26 cellular contexts compared by ENCODE assay signal in the genomic region with DNA sequence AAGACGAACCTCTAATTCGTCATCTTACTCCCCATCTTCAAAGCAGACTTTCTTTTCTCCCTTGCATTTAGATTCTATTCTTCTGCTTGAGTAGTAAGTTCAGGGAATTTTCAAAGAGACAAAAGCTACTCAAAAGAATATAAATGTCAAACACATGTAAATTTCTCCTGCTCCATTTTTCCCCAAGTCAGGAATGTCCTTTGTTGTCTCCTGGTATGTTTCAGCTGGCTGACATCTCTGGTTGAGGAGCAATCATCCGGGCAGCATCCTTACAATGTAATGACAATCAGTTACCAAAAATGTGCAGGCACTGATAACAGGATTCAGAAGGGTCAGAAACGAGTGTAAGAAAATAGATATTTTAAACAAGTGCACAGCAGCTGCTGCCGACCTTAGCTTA. TPM values are rescaled to one million over a fixed set of nuclear protein-coding genes. Genes with fewer than 3 reads are reported as not detected.
DNase-seq lines count a peak whose midpoint lies in the region; ATAC-seq and TF ChIP-seq lines count a peak whose summit lies in the region.
"Had no signal": no experiment of that assay in that cellular context is flagged by ENCODE, and none has a peak within 500 bp of the region (broad histone marks: within the 10 kb centered on the region; RNA-seq: fewer than 3 reads in every experiment).

No MANE protein-coding gene starts in this region.

- DNase-seq in H7 (peak; percentile 22), WTC11 (ENCODE audit: low spot score) (no peak), trophoblast cell (peak; percentile 34 to 80), NCI-H2171 treated with DMSO at 0.1 percent for 48 hours (lab: John Stamatoyannopoulos, UW) (no peak), midbrain (lab: John Stamatoyannopoulos, UW) (no peak)
- DNase-seq: AML-193; CD4-positive, alpha-beta memory T cell; COR-L47; DMS79; GOT3; MM.1S; NCI-H2029; NCI-H446 treated with DMSO at 0.1 percent for 48 hours; NCI-H526; NCI-H82; NK-92 treated with Interleukin-12 subunit alpha and Interleukin-12 subunit beta, amount 100 ng/mL, for 24 hours; PC-9; SJCRH30 had no signal

- peak overlapping the region; percentile 22; the same call in 1 of the 2 replicates for H3K4me3 Mint-ChIP-seq in WTC11
- H3K4me3 Mint-ChIP-seq: CD4-positive, alpha-beta memory T cell; IgD-negative memory B cell had no signal

- H3K4me1 Mint-ChIP-seq in WTC11: peaks cover 67% of the 10 kb centered on the region
- H3K4me1 Mint-ChIP-seq: IgD-negative memory B cell had no signal

- no peak overlapping the region for H2AFZ ChIP-seq in trophoblast cell (ENCODE audit: insufficient read depth, low read length, poor library complexity)
- H2AFZ ChIP-seq: PC-9 had no signal

- no peak overlapping the region for H2BK12ac ChIP-seq in trophoblast cell (ENCODE audit: low read length)

- H4K12ac ChIP-seq in trophoblast cell (ENCODE audit: low read depth, low read length): no peak overlapping the region

- H4K8ac ChIP-seq in trophoblast cell (ENCODE audit: low read depth, low read length): no peak overlapping the region

- H3K4me1 ChIP-seq in iPS-20b (ENCODE audit: insufficient read depth, low read length) (peaks cover 55% of the 10 kb centered on the region), trophoblast cell (ENCODE audit: control insufficient read depth in 1 of 2, insufficient read depth in 2 of 2, low read length in 2 of 2) (no peaks in the 10 kb centered on the region)
- H3K4me1 ChIP-seq: BLaER1 treated with 17β-estradiol and CSF1 and Interleukin-3, amounts not matched to agents 10 nM and 100 nM; SJCRH30 had no signal

- POLR2A ChIA-PET in WTC11 (lab: Charles Lee): no interaction called here

- H3K27me3 ChIP-seq in H7 (ENCODE audit: control insufficient read depth, insufficient read depth, low read length): no peaks in the 10 kb centered on the region
- no peaks in the 10 kb centered on the region for H3K27me3 ChIP-seq in iPS-20b (ENCODE audit: insufficient read depth, low read length)
- H3K27me3 ChIP-seq in trophoblast cell (ENCODE audit: insufficient read depth, low read length): no peaks in the 10 kb centered on the region
- H3K27me3 ChIP-seq: BLaER1 treated with 17β-estradiol and CSF1 and Interleukin-3, amounts not matched to agents 10 nM and 100 nM; SJCRH30 had no signal

- peaks cover 6% of the 10 kb centered on the region; the same call in 1 of the 2 replicates for H3K27me3 Mint-ChIP-seq in WTC11 (ENCODE audit: low read depth)
- H3K27me3 Mint-ChIP-seq: IgD-negative memory B cell had no signal

- no peak overlapping the region for H2AK5ac ChIP-seq in trophoblast cell (ENCODE audit: low read length)

- ATAC-seq in WTC11 (peak; percentile 48), GM21528 (IDR thresholded peaks at IDR 0.05; ENCODE audit: low FRiP score, unreplicated experiment) (no peak)
- ATAC-seq: Right ventricle myocardium inferior, SK-N-SH treated with all-trans-retinoic acid at 6 μM for 48 hours had no signal

- peak overlapping the region; percentile 91 for H3K27ac Mint-ChIP-seq in WTC11
- H3K27ac Mint-ChIP-seq: CD4-positive, alpha-beta memory T cell; IgD-negative memory B cell had no signal

- H3K23ac ChIP-seq in trophoblast cell (ENCODE audit: low read length): no peak overlapping the region

- H3K79me2 ChIP-seq in trophoblast cell (ENCODE audit: control insufficient read depth, insufficient read depth, low read length, poor library complexity): no peaks in the 10 kb centered on the region

- H3K4me3 ChIP-seq in H7 (ENCODE audit: insufficient read depth, low read depth, low read length): no peak overlapping the region
- H3K4me3 ChIP-seq in iPS-20b (ENCODE audit: low read length): peak overlapping the region; percentile 22; the same call in 1 of the 2 replicates
- H3K4me3 ChIP-seq in trophoblast cell (ENCODE audit: low read depth, low read length): no peak overlapping the region
- H3K4me3 ChIP-seq: BLaER1 treated with 17β-estradiol and CSF1 and Interleukin-3, amounts not matched to agents 10 nM and 100 nM; PC-9; SJCRH30 had no signal

- H2BK5ac ChIP-seq in trophoblast cell (ENCODE audit: low read depth, low read length, poor library complexity): no peak overlapping the region

- H3K79me1 ChIP-seq in trophoblast cell (ENCODE audit: low read length): no peaks in the 10 kb centered on the region

- no peak overlapping the region for H3K4ac ChIP-seq in trophoblast cell (ENCODE audit: low read depth, low read length)

- no peak for TF ChIP-seq CTCF in WTC11 (IDR thresholded peaks at IDR 0.05)

- H3K9me3 ChIP-seq in iPS-20b (ENCODE audit: insufficient read depth, low read depth, low read length): peaks cover 6% of the 10 kb centered on the region; the same call in 1 of the 2 replicates
- no peaks in the 10 kb centered on the region for H3K9me3 ChIP-seq in trophoblast cell (ENCODE audit: insufficient read depth, low read depth, low read length)
- H3K9me3 ChIP-seq: SJCRH30 had no signal

- CTCF ChIA-PET in WTC11 (lab: Charles Lee): interaction anchor here (0.7 kb wide), 1 partner anchor 329 kb away, joined by 3 read pairs; no protein-coding TSS in a partner anchor

- no CpG with 5 or more reads among the region's 5 CpGs for WGBS in trophoblast cell (ENCODE audit: extremely low coverage, insufficient coverage, insufficient read length)

- peak overlapping the region; percentile 68; the same call in 1 of the 2 replicates for H3K9ac ChIP-seq in iPS-20b (ENCODE audit: low read depth, low read length)
- H3K9ac ChIP-seq in trophoblast cell (ENCODE audit: low read length): no peak overlapping the region
- H3K9ac ChIP-seq: BLaER1 treated with 17β-estradiol and CSF1 and Interleukin-3, amounts not matched to agents 10 nM and 100 nM; KMS-11 had no signal

- H3K36me3 ChIP-seq in H7 (replicated peaks; ENCODE audit: control insufficient read depth, insufficient read depth, low read length): no peaks in the 10 kb centered on the region
- no peaks in the 10 kb centered on the region for H3K36me3 ChIP-seq in iPS-20b (ENCODE audit: insufficient read depth, low read depth, low read length)
- no peaks in the 10 kb centered on the region for H3K36me3 ChIP-seq in trophoblast cell (ENCODE audit: control insufficient read depth in 1 of 2, insufficient read depth in 2 of 2, low read length in 2 of 2)
- H3K36me3 ChIP-seq: BLaER1 treated with 17β-estradiol and CSF1 and Interleukin-3, amounts not matched to agents 10 nM and 100 nM; SJCRH30 had no signal

- H4K91ac ChIP-seq in trophoblast cell (ENCODE audit: low read depth, low read length): no peak overlapping the region

- peaks cover 25% of the 10 kb centered on the region for H3K36me3 Mint-ChIP-seq in WTC11
- H3K36me3 Mint-ChIP-seq: CD4-positive, alpha-beta memory T cell; IgD-negative memory B cell had no signal

- no peak overlapping the region for H3K14ac ChIP-seq in trophoblast cell (ENCODE audit: low read length)

- no peak overlapping the region for H3K18ac ChIP-seq in trophoblast cell (ENCODE audit: low read length)

- peaks cover 21% of the 10 kb centered on the region for H3K9me3 Mint-ChIP-seq in WTC11

- peak overlapping the region; percentile 12 for H3K27ac ChIP-seq in iPS-20b (ENCODE audit: low read length)
- H3K27ac ChIP-seq in trophoblast cell (ENCODE audit: low read depth, low read length): no peak overlapping the region
- H3K27ac ChIP-seq: BLaER1 treated with 17β-estradiol and CSF1 and Interleukin-3, amounts not matched to agents 10 nM and 100 nM; KMS-11; PC-9; SJCRH30 had no signal

- no peak overlapping the region for H2BK120ac ChIP-seq in trophoblast cell (ENCODE audit: insufficient read depth, low read length, poor library complexity)

- no peak overlapping the region for H3K4me2 ChIP-seq in trophoblast cell (ENCODE audit: low read length)
- H3K4me2 ChIP-seq: BLaER1 treated with 17β-estradiol and CSF1 and Interleukin-3, amounts not matched to agents 10 nM and 100 nM; KMS-11; PC-9 had no signal

TF ChIP-seq in WTC11, 78 proteins besides CTCF, POLR2A, EP300 and RAD21:
- no peak for TF ChIP-seq NFYB (CRISPR knock-in tag; conservative IDR thresholded peaks at IDR 0.05; ENCODE audit: low read depth)
- TF ChIP-seq FOXP1 (CRISPR knock-in tag; IDR thresholded peaks at IDR 0.05; ENCODE audit: borderline replicate concordance): no peak
- no peak for TF ChIP-seq GABPB1 (CRISPR knock-in tag; IDR thresholded peaks at IDR 0.05)
- TF ChIP-seq, protein P1, sequence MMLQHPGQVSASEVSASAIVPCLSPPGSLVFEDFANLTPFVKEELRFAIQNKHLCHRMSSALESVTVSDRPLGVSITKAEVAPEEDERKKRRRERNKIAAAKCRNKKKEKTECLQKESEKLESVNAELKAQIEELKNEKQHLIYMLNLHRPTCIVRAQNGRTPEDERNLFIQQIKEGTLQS (CRISPR knock-in tag; conservative IDR thresholded peaks at IDR 0.05): no peak
- peak; percentile 71; the same call in 1 of the 2 replicates for TF ChIP-seq TEAD1 (CRISPR knock-in tag; IDR thresholded peaks at IDR 0.05)
- no peak for TF ChIP-seq ETV6 (CRISPR knock-in tag; IDR thresholded peaks at IDR 0.05)
- peak; percentile 40; the same call in 1 of the 2 replicates for TF ChIP-seq SP1 (CRISPR knock-in tag; conservative IDR thresholded peaks at IDR 0.05)
- no peak for TF ChIP-seq ZNF317 (CRISPR knock-in tag; IDR thresholded peaks at IDR 0.05; ENCODE audit: borderline replicate concordance, low read depth)

RNA-seq across cellular contexts. Expression of a gene that starts 47.6 kb away (rescaled TPM):
- total RNA-seq in H7 (2014; rRNA removed; shearing (Covaris generic)): not detected in 2 replicates
- total RNA-seq in WTC11 (2021): not detected in 3 replicates
- 0.03 TPM in 1 of 2 replicates, not detected in the other for polyA plus RNA-seq in trophoblast cell (2013)
- total RNA-seq: PC-9, Right ventricle myocardium inferior, SJCRH30 had no signal
- polyA plus RNA-seq: AG04450, IgD-negative memory B cell had no signal

Comparison
In these comparisons a context has a peak if more than half of its experiments do, and no peak if none do; other contexts are left out.
1. DNase-seq: peak in H7 (single experiment) and trophoblast cell (2 of 2); none in WTC11 (single experiment), NCI-H2171 treated with DMSO at 0.1 percent for 48 hours (single experiment) and midbrain (single experiment).